35 cellular contexts compared by ENCODE assay signal in the genomic region with DNA sequence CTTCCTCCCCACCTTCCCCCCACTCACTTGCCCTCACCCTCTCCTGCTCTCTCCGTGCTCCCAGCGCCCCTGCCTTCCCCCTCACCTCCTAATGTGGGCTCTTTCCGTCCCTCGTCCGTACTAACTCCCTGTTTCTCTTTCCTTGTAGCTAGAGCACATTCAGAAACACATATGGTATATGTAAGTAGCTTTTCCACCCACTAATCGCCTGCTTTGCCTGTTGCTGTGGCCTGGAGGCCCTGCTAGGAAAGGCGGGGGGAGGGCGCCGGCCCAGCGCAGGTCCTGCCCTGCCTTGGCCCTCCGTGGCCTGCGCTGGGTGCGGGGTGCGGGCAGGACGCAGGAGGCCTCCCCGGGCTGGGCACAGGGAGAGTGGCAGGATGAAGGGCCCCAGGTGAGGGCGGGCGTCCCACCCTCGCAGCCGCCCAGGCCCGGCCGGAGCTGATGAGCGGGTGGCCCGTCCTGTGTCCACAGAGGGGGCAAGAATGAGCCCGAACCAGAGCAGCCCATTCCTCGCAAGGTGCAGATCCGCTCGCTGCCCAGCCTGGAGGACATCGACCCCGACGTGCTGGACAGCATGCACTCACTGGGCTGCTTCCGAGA. TPM values are rescaled to one million over a fixed set of nuclear protein-coding genes. Genes with fewer than 3 reads are reported as not detected.
"Had no signal": no experiment of that assay in that cellular context is flagged by ENCODE, and none has a peak within 500 bp of the region (broad histone marks: within the 10 kb centered on the region; RNA-seq: fewer than 3 reads in every experiment).

No MANE protein-coding gene starts in this region.

- H3K36me3 ChIP-seq: adrenal gland, Peyer's patch, SJSA1 had no signal

- H3K36me3 Mint-ChIP-seq: activated naive CD4-positive, alpha-beta T cell treated with anti-CD3 and anti-CD28 coated beads, Interleukin-2, amount 50 U/mL, for 72 hours had no signal

- ATAC-seq: activated CD4-positive, alpha-beta T cell treated with anti-CD3 and anti-CD28 coated beads for 36 hours; activated CD4-positive, CD25-positive, alpha-beta regulatory T cell treated with anti-CD3 and anti-CD28 coated beads, Interleukin-2, amount 50 U/mL, for 24 hours; activated naive CD4-positive, alpha-beta T cell treated with anti-CD3 and anti-CD28 coated beads, Interleukin-2, amount 50 U/mL, for 72 hours; activated T-cell treated with anti-CD3 and anti-CD28 coated beads, Interleukin-2, amount 50 U/mL, for 4 hours; body of pancreas; PC-3; WTC11 had no signal

- H3K4me3 Mint-ChIP-seq: activated CD4-positive, alpha-beta T cell treated with anti-CD3 and anti-CD28 coated beads for 36 hours; activated CD4-positive, alpha-beta T cell treated with anti-CD3 and anti-CD28 coated beads, Interleukin-2, amount 10 ng/mL, durations not matched to agents 7 days and 5 days; activated naive CD4-positive, alpha-beta T cell treated with anti-CD3 and anti-CD28 coated beads for 36 hours; activated T-cell treated with anti-CD3 and anti-CD28 coated beads, Interleukin-2, amount 50 U/mL, for 4 hours; activated T-helper 1 cell treated with anti-CD3 and anti-CD28 coated beads, Interleukin-12 subunit alpha, Interleukin-12 subunit beta, Interleukin-2, Interleukin-4 antibody, amounts not matched to agents 30 ng/mL and 10 ng/mL and 1 ng/mL, durations not matched to agents 14 hours and 24 hours and 36 hours; T-helper 1 cell treated with Interleukin-12 subunit alpha and Interleukin-12 subunit beta and Interleukin-4 antibody, amounts not matched to agents 30 μg/mL and 1 μg/mL, for 36 hours; T-helper 2 cell treated with Interferon-gamma antibody and Interleukin-4, amounts not matched to agents 5 μg/mL and 100 μg/mL, for 36 hours; WTC11 had no signal

- H3K27ac ChIP-seq: adrenal gland, body of pancreas, Peyer's patch, SJSA1 had no signal

- FAIRE-seq: astrocyte, bronchial epithelial cell, TTC549 had no signal

- H3K4me3 ChIP-seq: adrenal gland, body of pancreas, Peyer's patch, SJSA1 had no signal

- H3K4me2 ChIP-seq: SK-N-SH had no signal

- H3K9me3 ChIP-seq: adrenal gland, body of pancreas, Peyer's patch, SJSA1, SK-N-SH had no signal

- H3K9ac ChIP-seq: SK-N-SH had no signal

- H3K27me3 ChIP-seq: Peyer's patch, SJSA1 had no signal

- H3K9me3 Mint-ChIP-seq: activated CD4-positive, alpha-beta T cell treated with anti-CD3 and anti-CD28 coated beads, Interleukin-2, amount 10 ng/mL, durations not matched to agents 7 days and 5 days; activated naive CD4-positive, alpha-beta T cell treated with anti-CD3 and anti-CD28 coated beads for 36 hours; activated naive CD4-positive, alpha-beta T cell treated with anti-CD3 and anti-CD28 coated beads, Interleukin-2, amount 50 U/mL, for 72 hours; activated T-cell treated with anti-CD3 and anti-CD28 coated beads, Interleukin-2, amount 50 U/mL, for 4 hours; activated T-helper 1 cell treated with anti-CD3 and anti-CD28 coated beads, Interleukin-12 subunit alpha, Interleukin-12 subunit beta, Interleukin-2, Interleukin-4 antibody, amounts not matched to agents 30 ng/mL and 10 ng/mL and 1 ng/mL, durations not matched to agents 14 hours and 24 hours and 36 hours; T-helper 1 cell treated with Interleukin-12 subunit alpha and Interleukin-12 subunit beta and Interleukin-4 antibody, amounts not matched to agents 30 μg/mL and 1 μg/mL, for 36 hours; T-helper 2 cell treated with Interferon-gamma antibody and Interleukin-4, amounts not matched to agents 5 μg/mL and 100 μg/mL, for 36 hours; WTC11 had no signal

- DNase-seq: activated CD4-positive, alpha-beta T cell treated with anti-CD3 and anti-CD28 coated beads for 36 hours; activated CD4-positive, alpha-beta T cell treated with anti-CD3 and anti-CD28 coated beads, Interleukin-2, amount 10 ng/mL, durations not matched to agents 7 days and 5 days; activated CD4-positive, alpha-beta T cell treated with anti-CD3 and anti-CD28 coated beads, Interleukin-2, amount 50 U/mL, for 48 hours; activated CD8-positive, alpha-beta memory T cell treated with anti-CD3 and anti-CD28 coated beads, Interleukin-2, amount 50 U/mL, for 4 hours; activated gamma-delta T cell treated with Interleukin-2 at 50 U/mL for 16 hours; activated naive CD4-positive, alpha-beta T cell treated with anti-CD3 and anti-CD28 coated beads for 36 hours; activated T-cell treated with anti-CD3 and anti-CD28 coated beads for 4 hours; activated T-cell treated with anti-CD3 and anti-CD28 coated beads, Interleukin-2, amount 50 U/mL, for 4 hours; adrenal gland; body of pancreas; caudate nucleus; cerebellar nuclear complex; NCI-H1092 treated with DMSO at 0.1 percent for 48 hours; NCI-H1417; NCI-H187 treated with DMSO at 0.1 percent for 48 hours; NCI-H2081; NCI-H345; NCI-H524 treated with DMSO at 0.1 percent for 48 hours; NK-92 treated with Interleukin-12 subunit alpha and Interleukin-12 subunit beta, amount 100 ng/mL, for 24 hours; PC-3; Peyer's patch; RPMI8226; SHP77 treated with DMSO at 0.1 percent for 48 hours; SK-N-SH had no signal

- H3K4me1 ChIP-seq: adrenal gland, body of pancreas, Peyer's patch, SJSA1 had no signal

- H3K4me1 Mint-ChIP-seq: activated CD4-positive, alpha-beta T cell treated with anti-CD3 and anti-CD28 coated beads for 36 hours; activated CD4-positive, alpha-beta T cell treated with anti-CD3 and anti-CD28 coated beads, Interleukin-2, amount 10 ng/mL, durations not matched to agents 7 days and 5 days; WTC11 had no signal

- H3K27me3 Mint-ChIP-seq: activated CD4-positive, alpha-beta T cell treated with anti-CD3 and anti-CD28 coated beads for 36 hours; activated CD4-positive, alpha-beta T cell treated with anti-CD3 and anti-CD28 coated beads, Interleukin-2, amount 10 ng/mL, durations not matched to agents 7 days and 5 days had no signal

- H3K27ac Mint-ChIP-seq: activated CD4-positive, alpha-beta T cell treated with anti-CD3 and anti-CD28 coated beads for 36 hours; activated CD4-positive, alpha-beta T cell treated with anti-CD3 and anti-CD28 coated beads, Interleukin-2, amount 10 ng/mL, durations not matched to agents 7 days and 5 days; activated naive CD4-positive, alpha-beta T cell treated with anti-CD3 and anti-CD28 coated beads for 36 hours; activated naive CD4-positive, alpha-beta T cell treated with anti-CD3 and anti-CD28 coated beads, Interleukin-2, amount 50 U/mL, for 72 hours; activated T-helper 1 cell treated with anti-CD3 and anti-CD28 coated beads, Interleukin-12 subunit alpha, Interleukin-12 subunit beta, Interleukin-2, Interleukin-4 antibody, amounts not matched to agents 30 ng/mL and 10 ng/mL and 1 ng/mL, durations not matched to agents 14 hours and 24 hours and 36 hours; T-helper 1 cell treated with Interleukin-12 subunit alpha and Interleukin-12 subunit beta and Interleukin-4 antibody, amounts not matched to agents 30 μg/mL and 1 μg/mL, for 36 hours; T-helper 2 cell treated with Interferon-gamma antibody and Interleukin-4, amounts not matched to agents 5 μg/mL and 100 μg/mL, for 36 hours; WTC11 had no signal

RNA-seq across cellular contexts. Expression of gene BRSK2, which starts 55.2 kb away (rescaled TPM):
- total RNA-seq: activated CD4-positive, alpha-beta T cell treated with anti-CD3 and anti-CD28 coated beads, Interleukin-2, amount 10 ng/mL, durations not matched to agents 7 days and 5 days; bronchial epithelial cell; M059J had no signal
